ENCODE assay signal across 24 cellular contexts in the genomic region with DNA sequence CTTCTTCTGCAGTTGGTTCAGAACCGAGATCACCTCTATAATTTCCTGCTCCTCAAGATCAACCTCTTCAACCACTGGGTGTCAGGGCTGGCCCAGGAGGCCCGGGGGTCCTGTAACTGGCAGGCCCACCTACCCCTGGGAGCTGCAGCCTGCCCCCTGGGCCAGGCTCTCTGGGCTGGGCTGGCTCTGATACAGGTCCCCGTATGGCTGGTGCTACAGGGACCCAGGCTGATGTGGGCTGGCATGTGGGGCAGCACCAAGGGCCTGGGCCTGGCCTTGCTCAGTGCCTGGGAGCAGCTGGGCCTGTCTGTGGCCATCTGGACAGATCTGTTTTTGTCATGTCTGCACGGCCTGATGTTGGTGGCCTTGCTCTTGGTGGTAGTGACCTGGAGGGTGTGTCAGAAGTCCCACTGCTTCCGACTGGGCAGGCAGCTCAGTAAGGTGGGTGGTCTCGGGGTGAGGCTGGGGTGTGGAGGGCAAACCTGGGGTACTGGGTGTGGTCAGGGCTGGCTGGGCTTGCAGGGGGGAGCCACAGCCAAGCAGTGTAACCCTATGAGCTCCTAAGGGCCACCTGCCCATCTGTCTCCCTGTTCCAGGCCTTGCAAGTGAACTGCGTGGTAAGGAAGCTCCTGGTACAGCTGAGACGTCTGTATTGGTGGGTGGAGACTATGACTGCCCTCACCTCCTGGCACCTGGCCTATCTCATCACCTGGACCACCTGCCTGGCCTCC. TPM values are rescaled to one million over a fixed set of nuclear protein-coding genes. Genes with fewer than 3 reads are reported as not detected.
"Had no signal": no experiment of that assay in that cellular context is flagged by ENCODE, and none has a peak within 500 bp of the region (broad histone marks: within the 10 kb centered on the region; RNA-seq: fewer than 3 reads in every experiment).

No MANE protein-coding gene starts in this region.

- H3K4me1 ChIP-seq: prostate gland had no signal

- DNase-seq: activated CD4-positive, alpha-beta T cell treated with anti-CD3 and anti-CD28 coated beads, Interleukin-2, amount 10 ng/mL, durations not matched to agents 7 days and 5 days; activated CD8-positive, alpha-beta T cell treated with anti-CD3 and anti-CD28 coated beads, Interleukin-2, amount 10 ng/mL, durations not matched to agents 7 days and 5 days; activated naive CD4-positive, alpha-beta T cell treated with anti-CD3 and anti-CD28 coated beads, Interleukin-2, amount 10 ng/mL, durations not matched to agents 7 days and 5 days; activated T-cell treated with anti-CD3 and anti-CD28 coated beads, Interleukin-2, amount 50 U/mL, for 4 hours; aorta; brain microvascular endothelial cell; central memory CD4-positive, alpha-beta T cell; erythroblast; gastrocnemius medialis; head of caudate nucleus; left ventricle myocardium superior; nephron progenitor cell; stimulated activated CD4-positive, alpha-beta T cell treated with anti-CD3 and anti-CD28 coated beads, Interleukin-2, amount 100 ng/mL, for 24 hours; stomach; T1000 had no signal

- H3K36me3 ChIP-seq: brain microvascular endothelial cell, gastrocnemius medialis, prostate gland, right atrium auricular region, stomach had no signal

- H3K27ac ChIP-seq: brain microvascular endothelial cell, coronary artery, gastrocnemius medialis, prostate gland, right atrium auricular region, stomach had no signal

- ATAC-seq: activated CD8-positive, alpha-beta T cell treated with anti-CD3 and anti-CD28 coated beads, Interleukin-2, amount 10 ng/mL, durations not matched to agents 7 days and 5 days; activated T-cell treated with anti-CD3 and anti-CD28 coated beads, Interleukin-2, amount 50 U/mL, for 4 hours had no signal

- H3K9me3 ChIP-seq: gastrocnemius medialis, prostate gland, right atrium auricular region, stomach had no signal

- H3K27me3 ChIP-seq: brain microvascular endothelial cell, gastrocnemius medialis, right atrium auricular region, stomach had no signal

- H3K4me3 ChIP-seq: coronary artery, gastrocnemius medialis, prostate gland, right atrium auricular region, stomach had no signal

- FAIRE-seq: endometrium had no signal

RNA-seq across cellular contexts. Expression of a gene that starts 4.2 kb away (rescaled TPM):
- total RNA-seq: activated CD4-positive, alpha-beta T cell treated with anti-CD3 and anti-CD28 coated beads, Interleukin-2, amount 10 ng/mL, durations not matched to agents 7 days and 5 days; activated CD8-positive, alpha-beta T cell treated with anti-CD3 and anti-CD28 coated beads, Interleukin-2, amount 10 ng/mL, durations not matched to agents 7 days and 5 days; activated T-cell treated with anti-CD3 and anti-CD28 coated beads, Interleukin-2, amount 50 U/mL, for 4 hours; aorta; gastrocnemius medialis; kidney epithelial cell; left ventricle myocardium superior; myocyte; omental fat pad; right atrium auricular region; skeletal muscle tissue; stomach; temporal lobe had no signal
- polyA plus RNA-seq: aorta, stomach had no signal

RNA-seq across cellular contexts. Expression of a gene that starts 22.8 kb away (rescaled TPM):
- total RNA-seq: activated CD8-positive, alpha-beta T cell treated with anti-CD3 and anti-CD28 coated beads, Interleukin-2, amount 10 ng/mL, durations not matched to agents 7 days and 5 days had no signal

RNA-seq across cellular contexts. Expression of a gene that starts 34.4 kb away (rescaled TPM):
- total RNA-seq: left ventricle myocardium superior, myocyte, skeletal muscle tissue had no signal
